ENCODE assay signal across 9 cellular contexts in the genomic region with DNA sequence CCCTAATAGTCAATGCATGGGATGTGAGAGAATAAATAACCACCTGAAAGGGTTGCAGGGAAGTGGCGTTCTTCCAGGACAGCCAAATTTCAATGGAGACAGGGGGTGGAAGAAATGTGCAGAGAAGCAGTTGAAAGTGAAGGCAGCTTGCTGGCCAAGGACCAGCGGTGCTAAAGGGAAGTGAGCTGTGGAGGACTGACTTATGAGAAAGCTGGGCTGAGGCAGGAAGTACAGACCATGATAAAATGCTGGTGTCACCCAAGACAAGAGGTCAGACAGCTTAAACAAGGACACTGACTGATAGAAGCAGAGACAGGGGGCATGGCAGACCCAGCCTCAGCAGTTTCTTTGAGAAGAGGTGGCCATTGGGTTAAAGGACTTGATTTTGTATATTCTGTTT.
DNase-seq lines count a peak whose midpoint lies in the region; ATAC-seq and TF ChIP-seq lines count a peak whose summit lies in the region.
"Had no signal": no experiment of that assay in that cellular context is flagged by ENCODE, and none has a peak within 500 bp of the region (broad histone marks: within the 10 kb centered on the region; RNA-seq: fewer than 3 reads in every experiment).

No MANE protein-coding gene starts in this region.

- no peaks in the 10 kb centered on the region for H3K4me1 ChIP-seq in HAP-1

- no peak for TF ChIP-seq CTCF in GM10266 (IDR thresholded peaks at IDR 0.05; ENCODE audit: control insufficient read depth, insufficient read depth, low read depth, missing control alignments)

- H3K27me3 ChIP-seq in HAP-1 (ENCODE audit: low read depth) (no peaks in the 10 kb centered on the region), H7 (ENCODE audit: control insufficient read depth, insufficient read depth, low read length) (no peaks in the 10 kb centered on the region)

- H3K4me3 ChIP-seq in HAP-1 (no peak overlapping the region), H7 (ENCODE audit: insufficient read depth, low read depth, low read length) (no peak overlapping the region)

- in situ Hi-C loops in HAP-1 (cut with MboI; ENCODE audit: low sequenced_read_pairs), result no loop called here

- intact Hi-C loops in left colon (cut with DNase I, micrococcal nuclease), result no loop called here

- peak; percentile 58 for DNase-seq in GM10266 (ENCODE audit: extremely low spot score)
- peak; percentile 84 for DNase-seq in NOMO-1 treated with DMSO at 0.1 percent for 48 hours (lab: John Stamatoyannopoulos, UW; ENCODE audit: unreplicated experiment)
- DNase-seq in left colon, result peak; percentile 41 to 47
- DNase-seq in HAP-1 (ENCODE audit: low spot score in 2 of 2), result no peak
- DNase-seq in H7, result no peak
- DNase-seq in NCI-H1105 treated with DMSO at 0.1 percent for 48 hours (lab: John Stamatoyannopoulos, UW), result no peak
- DNase-seq in NCI-H1105 (lab: John Stamatoyannopoulos, UW), result no peak
- DNase-seq: WERI-Rb-1 had no signal

- no peaks in the 10 kb centered on the region for H3K9me3 ChIP-seq in HAP-1

- H3K36me3 ChIP-seq in HAP-1 (replicated peaks) (no peaks in the 10 kb centered on the region), H7 (replicated peaks; ENCODE audit: control insufficient read depth, insufficient read depth, low read length) (no peaks in the 10 kb centered on the region)
- H3K36me3 ChIP-seq: WERI-Rb-1 had no signal

- peak; percentile 80 for ATAC-seq in GM21619 (IDR thresholded peaks at IDR 0.05; ENCODE audit: unreplicated experiment)
- ATAC-seq in left colon, result peak; percentile 61

Comparison
In these comparisons a context has a peak if more than half of its experiments do, and no peak if none do; other contexts are left out.
1. DNase-seq: peak in GM10266 (single experiment), NOMO-1 treated with DMSO at 0.1 percent for 48 hours (single experiment) and left colon (2 of 2); none in HAP-1 (0 of 2), H7 (single experiment), NCI-H1105 treated with DMSO at 0.1 percent for 48 hours (single experiment) and NCI-H1105 (single experiment).